ENCODE assay signal across 11 cellular contexts in genomic region chr22:41001722-41002122, GRCh38. TPM values are rescaled to one million over a fixed set of nuclear protein-coding genes. Genes with fewer than 3 reads are reported as not detected.
DNase-seq lines count a peak whose midpoint lies in the region; ATAC-seq and TF ChIP-seq lines count a peak whose summit lies in the region.
"Had no signal": no experiment of that assay in that cellular context is flagged by ENCODE, and none has a peak within 500 bp of the region (broad histone marks: within the 10 kb centered on the region; RNA-seq: fewer than 3 reads in every experiment).

No MANE protein-coding gene starts in this region.

- TF ChIP-seq RAD21 in Ishikawa (IDR thresholded peaks at IDR 0.05; ENCODE audit: low read depth): no peak

- peak overlapping the region in 2 of 3 experiments; percentile 0 to 68 for H3K27ac Mint-ChIP-seq in nephron
- H3K27ac Mint-ChIP-seq: activated naive CD8-positive, alpha-beta T cell had no signal

- no peak overlapping the region for H3K4me3 Mint-ChIP-seq in nephron
- H3K4me3 Mint-ChIP-seq: activated naive CD8-positive, alpha-beta T cell had no signal

- no peak for TF ChIP-seq EP300 in Ishikawa (IDR thresholded peaks at IDR 0.05; ENCODE audit: borderline replicate concordance)

- no peaks in the 10 kb centered on the region for H3K36me3 Mint-ChIP-seq in nephron (ENCODE audit: low read depth)
- H3K36me3 Mint-ChIP-seq: activated naive CD8-positive, alpha-beta T cell had no signal

- ATAC-seq in GM18873 (IDR thresholded peaks at IDR 0.05; ENCODE audit: low FRiP score, unreplicated experiment): no peak

- H3K4me3 ChIP-seq in choroid plexus epithelial cell (ENCODE audit: low read depth, low read length): no peak overlapping the region

- peak; percentile 78 for DNase-seq in Caki2 (ENCODE audit: low read depth)
- peak; percentile 63 for DNase-seq in choroid plexus epithelial cell (ENCODE audit: low read depth)
- no peak for DNase-seq in germinal center (ENCODE audit: low spot score)
- DNase-seq in amniotic stem cell (lab: John Stamatoyannopoulos, UW): no peak
- no peak for DNase-seq in OCI-M1 (lab: John Stamatoyannopoulos, UW)
- DNase-seq: activated CD8-positive, alpha-beta memory T cell treated with anti-CD3 and anti-CD28 coated beads for 24 hours; NCI-H187 had no signal

- in situ Hi-C loops in Caki2 (cut with HindIII; ENCODE audit: low pct_unique_long_range_greater_than_20kb, low sequenced_read_pairs): no loop called here

- peaks cover 3% of the 10 kb centered on the region for H3K27me3 Mint-ChIP-seq in nephron (ENCODE audit: low read depth)

- H3K9me3 Mint-ChIP-seq in nephron: no peaks in the 10 kb centered on the region

- no peak for TF ChIP-seq CTCF in choroid plexus epithelial cell (conservative IDR thresholded peaks at IDR 0.05; ENCODE audit: low read depth, low read length)
- TF ChIP-seq CTCF in nephron (IDR thresholded peaks at IDR 0.05; ENCODE audit: unreplicated experiment in 3 of 3): no peak

- no peaks in the 10 kb centered on the region for H3K4me1 Mint-ChIP-seq in nephron

TF ChIP-seq in Ishikawa, 13 proteins besides CTCF, POLR2A, EP300 and RAD21:
- 0 out of 2 replicates have a peak, but pooled peaks have one; percentile 16 for TF ChIP-seq TCF12 (IDR thresholded peaks at IDR 0.05; ENCODE audit: low read depth)
- TF ChIP-seq MAX (IDR thresholded peaks at IDR 0.05): no peak
- no peak; the same call in 1 of the 2 replicates for TF ChIP-seq CEBPB (IDR thresholded peaks at IDR 0.05)
- no peak for TF ChIP-seq FOXM1 (IDR thresholded peaks at IDR 0.05; ENCODE audit: borderline replicate concordance, low read depth)

RNA-seq across cellular contexts. Expression of gene RBX1, which starts 50.5 kb away (rescaled TPM):
- total RNA-seq in Caki2 (2014; rRNA removed; shearing (Covaris generic); ENCODE audit: low replicate concordance): 76.9 and 79.4 TPM in 2 replicates

Comparison
In these comparisons a context has a peak if more than half of its experiments do, and no peak if none do; other contexts are left out.
1. DNase-seq: peak in Caki2 (single experiment) and choroid plexus epithelial cell (single experiment); none in germinal center (single experiment), amniotic stem cell (single experiment) and OCI-M1 (single experiment).